Comparison of ENCODE assay signal across 14 cellular contexts in genomic region chr3:186839874-186840641, GRCh38. TPM values are rescaled to one million over a fixed set of nuclear protein-coding genes. Genes with fewer than 3 reads are reported as not detected.
DNase-seq lines count a peak whose midpoint lies in the region; ATAC-seq and TF ChIP-seq lines count a peak whose summit lies in the region.
"Had no signal": no experiment of that assay in that cellular context is flagged by ENCODE, and none has a peak within 500 bp of the region (broad histone marks: within the 10 kb centered on the region; RNA-seq: fewer than 3 reads in every experiment).

No MANE protein-coding gene starts in this region.

- no peaks in the 10 kb centered on the region for H3K36me3 Mint-ChIP-seq in osteocyte (ENCODE audit: unreplicated experiment)
- H3K36me3 Mint-ChIP-seq in endothelial cell (ENCODE audit: low read depth, unreplicated experiment): no peaks in the 10 kb centered on the region
- H3K36me3 Mint-ChIP-seq: CD14-positive monocyte; stimulated activated naive B cell treated with anti-CD40 and anti-IgM and Interleukin-4, amounts not matched to agents 10 μg/mL and 1 μg/mL and 100 μg/mL, for 72 hours had no signal

- H3K9me3 Mint-ChIP-seq in osteocyte (ENCODE audit: unreplicated experiment) (no peaks in the 10 kb centered on the region), endothelial cell (ENCODE audit: unreplicated experiment) (no peaks in the 10 kb centered on the region)
- H3K9me3 Mint-ChIP-seq: CD14-positive monocyte had no signal

- ATAC-seq in GM21423 (IDR thresholded peaks at IDR 0.05; ENCODE audit: unreplicated experiment): no peak
- ATAC-seq: stimulated activated naive B cell treated with anti-CD40 and anti-IgM and Interleukin-4, amounts not matched to agents 10 μg/mL and 1 μg/mL and 100 μg/mL, for 72 hours had no signal

- DNase-seq in ELF-1 (ENCODE audit: low read depth, low spot score) (peak; percentile 78), NOMO-1 treated with dmso at 0.1 percent for 144 hours (lab: John Stamatoyannopoulos, UW; ENCODE audit: unreplicated experiment) (peak; percentile 68), epidermal melanocyte (ENCODE audit: insufficient read length, low spot score) (peak; percentile 54), osteocyte (ENCODE audit: extremely low spot score, unreplicated experiment) (peak; percentile 75), DMS79 treated with DMSO at 0.1 percent for 48 hours (lab: John Stamatoyannopoulos, UW) (no peak), endothelial cell (ENCODE audit: low spot score) (no peak), SW 1271 (lab: John Stamatoyannopoulos, UW) (no peak)
- DNase-seq: effector memory CD4-positive, alpha-beta T cell; Kasumi-1; mesendoderm; stimulated activated CD4-positive, alpha-beta T cell treated with anti-CD3 and anti-CD28 coated beads, Interleukin-2, amount 100 ng/mL, for 24 hours; stimulated activated naive B cell treated with anti-CD40 and anti-IgM and Interleukin-4, amounts not matched to agents 10 μg/mL and 1 μg/mL and 100 μg/mL, for 72 hours had no signal

- peaks cover 24% of the 10 kb centered on the region for H3K27me3 Mint-ChIP-seq in osteocyte (ENCODE audit: unreplicated experiment)
- no peaks in the 10 kb centered on the region for H3K27me3 Mint-ChIP-seq in endothelial cell (ENCODE audit: unreplicated experiment)

- H3K4me1 Mint-ChIP-seq in osteocyte (ENCODE audit: unreplicated experiment) (no peaks in the 10 kb centered on the region), endothelial cell (ENCODE audit: unreplicated experiment) (peaks cover 2% of the 10 kb centered on the region)
- H3K4me1 Mint-ChIP-seq: CD14-positive monocyte; stimulated activated naive B cell treated with anti-CD40 and anti-IgM and Interleukin-4, amounts not matched to agents 10 μg/mL and 1 μg/mL and 100 μg/mL, for 72 hours had no signal

- H3K4me3 Mint-ChIP-seq in osteocyte (ENCODE audit: unreplicated experiment): no peak overlapping the region
- H3K4me3 Mint-ChIP-seq in endothelial cell (ENCODE audit: unreplicated experiment): no peak overlapping the region
- H3K4me3 Mint-ChIP-seq: CD14-positive monocyte; stimulated activated naive B cell treated with anti-CD40 and anti-IgM and Interleukin-4, amounts not matched to agents 10 μg/mL and 1 μg/mL and 100 μg/mL, for 72 hours had no signal

- TF ChIP-seq CTCF in osteocyte (IDR thresholded peaks at IDR 0.05) (no peak), endothelial cell (IDR thresholded peaks at IDR 0.05; ENCODE audit: unreplicated experiment) (no peak)

- H3K27ac Mint-ChIP-seq in osteocyte (ENCODE audit: unreplicated experiment): no peak overlapping the region
- no peak overlapping the region for H3K27ac Mint-ChIP-seq in endothelial cell (ENCODE audit: unreplicated experiment)
- H3K27ac Mint-ChIP-seq: CD14-positive monocyte; stimulated activated naive B cell treated with anti-CD40 and anti-IgM and Interleukin-4, amounts not matched to agents 10 μg/mL and 1 μg/mL and 100 μg/mL, for 72 hours had no signal

RNA-seq across cellular contexts. Expression of gene ADIPOQ, which starts 2.5 kb away (rescaled TPM):
- total RNA-seq in osteocyte (not detected in 2 replicates), endothelial cell (ENCODE audit: unreplicated experiment) (not detected)

RNA-seq across cellular contexts. Expression of gene RFC4, which starts 33.8 kb away (rescaled TPM):
- total RNA-seq in osteocyte (17.2 and 18.1 TPM in 2 replicates), endothelial cell (ENCODE audit: unreplicated experiment) (30.2 TPM)

RNA-seq across cellular contexts. Expression of gene EIF4A2, which starts 56.7 kb away (rescaled TPM):
- total RNA-seq in osteocyte (356 and 408 TPM in 2 replicates), endothelial cell (ENCODE audit: unreplicated experiment) (260 TPM)

Comparison
In these comparisons a context has a peak if more than half of its experiments do, and no peak if none do; other contexts are left out.
1. DNase-seq: peak in ELF-1 (single experiment), NOMO-1 treated with dmso at 0.1 percent for 144 hours (single experiment), epidermal melanocyte (single experiment) and osteocyte (single experiment); none in DMS79 treated with DMSO at 0.1 percent for 48 hours (single experiment), endothelial cell (single experiment) and SW 1271 (0 of 2).